In the genomic region with DNA sequence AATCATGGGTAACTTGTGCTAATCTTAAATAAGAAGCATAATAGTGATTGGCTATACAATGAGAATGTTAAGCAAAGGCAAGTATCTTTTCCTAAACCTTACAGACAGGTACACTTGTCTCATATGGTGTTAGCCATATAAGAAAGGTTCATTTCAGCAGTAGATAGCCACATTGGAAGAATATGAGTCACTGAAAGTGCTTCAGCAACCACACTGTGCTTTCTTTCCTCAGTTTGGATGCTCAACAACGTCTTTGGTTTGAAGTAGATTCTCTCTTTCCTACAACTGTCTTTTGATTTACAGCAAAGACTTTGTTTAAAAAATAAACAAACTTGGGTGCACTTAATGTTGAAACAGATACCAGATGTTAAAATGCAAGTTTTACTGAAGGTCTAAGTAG, we compare ENCODE assay signal across 11 cellular contexts. TPM values are rescaled to one million over a fixed set of nuclear protein-coding genes. Genes with fewer than 3 reads are reported as not detected.
A peak's percentile ranks its signal among the peaks of the same experiment; 100 is the strongest.
DNase-seq lines count a peak whose midpoint lies in the region; ATAC-seq and TF ChIP-seq lines count a peak whose summit lies in the region.
"Had no signal": no experiment of that assay in that cellular context is flagged by ENCODE, and none has a peak within 500 bp of the region (broad histone marks: within the 10 kb centered on the region; RNA-seq: fewer than 3 reads in every experiment).

No MANE protein-coding gene starts in this region.

- peaks cover 40% of the 10 kb centered on the region for H3K9me3 Mint-ChIP-seq in activated CD4-positive, alpha-beta memory T cell treated with anti-CD3 and anti-CD28 coated beads for 36 hours

- CTCF ChIA-PET in activated CD4-positive, alpha-beta memory T cell treated with anti-CD3 and anti-CD28 coated beads for 36 hours (lab: Charles Lee) = no interaction called here

- no peak overlapping the region for H3K4me3 Mint-ChIP-seq in activated CD4-positive, alpha-beta memory T cell treated with anti-CD3 and anti-CD28 coated beads for 36 hours

- no peaks in the 10 kb centered on the region for H3K36me3 ChIP-seq in brain microvascular endothelial cell (replicated peaks)
- H3K36me3 ChIP-seq: cardiac muscle cell had no signal

- peaks cover 54% of the 10 kb centered on the region for H3K36me3 Mint-ChIP-seq in activated CD4-positive, alpha-beta memory T cell treated with anti-CD3 and anti-CD28 coated beads for 36 hours

- POLR2A ChIA-PET in activated CD4-positive, alpha-beta memory T cell treated with anti-CD3 and anti-CD28 coated beads for 36 hours (lab: Charles Lee) = no interaction called here

- ATAC-seq in GM18502 (IDR thresholded peaks at IDR 0.05; ENCODE audit: poor library complexity, unreplicated experiment) = peak; percentile 83
- ATAC-seq in GM19397 (IDR thresholded peaks at IDR 0.05; ENCODE audit: unreplicated experiment) = peak; percentile 57
- peak; percentile 53 for ATAC-seq in HG02943 (IDR thresholded peaks at IDR 0.05; ENCODE audit: low read depth, unreplicated experiment)

- intact Hi-C loops in activated CD4-positive, alpha-beta memory T cell treated with anti-CD3 and anti-CD28 coated beads for 36 hours (cut with micrococcal nuclease) = loop anchor here (1.0 to 2.0 kb wide), 3 partner anchors 9 to 35 kb away; a partner anchor contains a TSS

- in situ Hi-C loops in brain microvascular endothelial cell (cut with HindIII; ENCODE audit: low pct_ligation_motif_present, low sequenced_read_pairs) = no loop called here

- H3K27ac Mint-ChIP-seq in activated CD4-positive, alpha-beta memory T cell treated with anti-CD3 and anti-CD28 coated beads for 36 hours = peak overlapping the region; percentile 54

- no peak for TF ChIP-seq CTCF in brain microvascular endothelial cell (IDR thresholded peaks at IDR 0.05; ENCODE audit: low read depth, low read length, missing control alignments)

- H3K27ac ChIP-seq in brain microvascular endothelial cell = no peak overlapping the region
- H3K27ac ChIP-seq: cardiac muscle cell had no signal

- H3K4me1 Mint-ChIP-seq in activated CD4-positive, alpha-beta memory T cell treated with anti-CD3 and anti-CD28 coated beads for 36 hours (ENCODE audit: low read depth) = peaks cover 70% of the 10 kb centered on the region

- H3K4me3 ChIP-seq in brain microvascular endothelial cell (ENCODE audit: low read depth, low read length) = no peak overlapping the region
- H3K4me3 ChIP-seq: cardiac muscle cell had no signal

- H3K27me3 Mint-ChIP-seq in activated CD4-positive, alpha-beta memory T cell treated with anti-CD3 and anti-CD28 coated beads for 36 hours = no peaks in the 10 kb centered on the region

- no peaks in the 10 kb centered on the region for H3K27me3 ChIP-seq in brain microvascular endothelial cell (replicated peaks)
- H3K27me3 ChIP-seq: cardiac muscle cell had no signal

- DNase-seq in activated CD4-positive, alpha-beta memory T cell treated with anti-CD3 and anti-CD28 coated beads for 36 hours = peak; percentile 26
- DNase-seq in brain microvascular endothelial cell (no peak), NCI-H345 (lab: John Stamatoyannopoulos, UW) (no peak), GM03348 (ENCODE audit: low spot score) (no peak), epidermal melanocyte (ENCODE audit: insufficient read length, low spot score) (no peak)
- DNase-seq: DMS 273 treated with DMSO at 0.1 percent for 48 hours, NCI-H1436 had no signal

RNA-seq across cellular contexts. Expression of a gene that starts 8.9 kb away (rescaled TPM):
- total RNA-seq in activated CD4-positive, alpha-beta memory T cell treated with anti-CD3 and anti-CD28 coated beads for 36 hours = 10 to 100 TPM; 40.6 to 42.7 TPM
